ENCODE assay signal across 10 cellular contexts in genomic region chr6:149273318-149273717, GRCh38. TPM values are rescaled to one million over a fixed set of nuclear protein-coding genes. Genes with fewer than 3 reads are reported as not detected.
DNase-seq lines count a peak whose midpoint lies in the region; ATAC-seq and TF ChIP-seq lines count a peak whose summit lies in the region.
"Had no signal": no experiment of that assay in that cellular context is flagged by ENCODE, and none has a peak within 500 bp of the region (broad histone marks: within the 10 kb centered on the region; RNA-seq: fewer than 3 reads in every experiment).

No MANE protein-coding gene starts in this region.

- TF ChIP-seq CTCF in sigmoid colon (IDR thresholded peaks at IDR 0.05) = no peak
- TF ChIP-seq CTCF in foreskin keratinocyte (conservative IDR thresholded peaks at IDR 0.05) = no peak
- no peak for TF ChIP-seq CTCF in Caco-2 (IDR thresholded peaks at IDR 0.05; ENCODE audit: insufficient read depth in 1 of 2, low read depth in 1 of 2, low read length in 1 of 2, severe bottlenecking in 1 of 2, unreplicated experiment in 1 of 2)

- H3K36me3 Mint-ChIP-seq in activated naive CD8-positive, alpha-beta T cell treated with anti-CD3 and anti-CD28 coated beads for 36 hours = peaks cover 13% of the 10 kb centered on the region
- H3K36me3 Mint-ChIP-seq in Caco-2 (ENCODE audit: insufficient read depth, unreplicated experiment) = no peaks in the 10 kb centered on the region

- TF ChIP-seq EP300 in sigmoid colon (IDR thresholded peaks at IDR 0.05) = no peak

- peak overlapping the region; percentile 0 for H3K4me3 Mint-ChIP-seq in activated naive CD8-positive, alpha-beta T cell treated with anti-CD3 and anti-CD28 coated beads for 36 hours
- no peak overlapping the region for H3K4me3 Mint-ChIP-seq in Caco-2 (ENCODE audit: unreplicated experiment)
- H3K4me3 Mint-ChIP-seq: HFFc6 had no signal

- H3K27ac ChIP-seq in sigmoid colon = no peak overlapping the region
- no peak overlapping the region for H3K27ac ChIP-seq in foreskin keratinocyte

- DNase-seq in SKM-1 treated with dmso at 0.1 percent for 144 hours (lab: John Stamatoyannopoulos, UW; ENCODE audit: unreplicated experiment) (peak; percentile 56), SKM-1 (lab: John Stamatoyannopoulos, UW; ENCODE audit: unreplicated experiment) (no peak), KG1 (lab: John Stamatoyannopoulos, UW) (peak; percentile 55), sigmoid colon (peak; percentile 75), foreskin keratinocyte (no peak), Caco-2 (no peak), D341Med (ENCODE audit: low spot score) (no peak)
- no peak for DNase-seq in activated naive CD8-positive, alpha-beta T cell treated with anti-CD3 and anti-CD28 coated beads for 36 hours
- DNase-seq: HFFc6 had no signal

- H3K9me3 Mint-ChIP-seq in activated naive CD8-positive, alpha-beta T cell treated with anti-CD3 and anti-CD28 coated beads for 36 hours = peaks cover 9% of the 10 kb centered on the region
- H3K9me3 Mint-ChIP-seq in Caco-2 (ENCODE audit: unreplicated experiment) = no peaks in the 10 kb centered on the region

- 46 to 77% methylated on average over 4 of the region's 4 CpGs for WGBS in sigmoid colon, 2 donors

- CTCF ChIA-PET in Caco-2 (lab: Charles Lee) = no interaction called here

- POLR2A ChIA-PET in Caco-2 (lab: Charles Lee) = no interaction called here

- intact Hi-C loops in sigmoid colon (cut with DNase I) = no loop called here
- intact Hi-C loops in Caco-2 (cut with micrococcal nuclease; ENCODE audit: unreplicated experiment) = no loop called here

- peaks cover 0 to 3% (median 0%) of the 10 kb centered on the region in 4 donors for H3K9me3 ChIP-seq in sigmoid colon
- H3K9me3 ChIP-seq in Caco-2 = no peaks in the 10 kb centered on the region

- H3K36me3 ChIP-seq in sigmoid colon (no peaks in the 10 kb centered on the region), Caco-2 (ENCODE audit: control insufficient read depth, insufficient read depth, low read length) (no peaks in the 10 kb centered on the region)

- H3K27ac Mint-ChIP-seq in activated naive CD8-positive, alpha-beta T cell treated with anti-CD3 and anti-CD28 coated beads for 36 hours = peak overlapping the region; percentile 44
- no peak overlapping the region for H3K27ac Mint-ChIP-seq in Caco-2 (ENCODE audit: unreplicated experiment)
- H3K27ac Mint-ChIP-seq: HFFc6 had no signal

- ATAC-seq in foreskin keratinocyte = no peak

- no peak for TF ChIP-seq POLR2A in sigmoid colon (IDR thresholded peaks at IDR 0.05)

- peaks cover 48% of the 10 kb centered on the region for H3K4me1 Mint-ChIP-seq in activated naive CD8-positive, alpha-beta T cell treated with anti-CD3 and anti-CD28 coated beads for 36 hours
- H3K4me1 Mint-ChIP-seq in Caco-2 (ENCODE audit: low read depth, unreplicated experiment) = no peaks in the 10 kb centered on the region

- H3K4me1 ChIP-seq in sigmoid colon (no peaks in the 10 kb centered on the region), foreskin keratinocyte (no peaks in the 10 kb centered on the region), Caco-2 (no peaks in the 10 kb centered on the region)

- no TSS peak for BruUV-seq in Caco-2 (replicated peaks; lab: Mats Ljungman, UMichigan)

- H3K4me3 ChIP-seq in sigmoid colon (no peak overlapping the region), Caco-2 (ENCODE audit: low read depth, low read length) (no peak overlapping the region)
- H3K4me3 ChIP-seq: smooth muscle cell had no signal

- H3K27me3 ChIP-seq in sigmoid colon (no peaks in the 10 kb centered on the region), foreskin keratinocyte (peaks cover 5% of the 10 kb centered on the region), Caco-2 (replicated peaks; ENCODE audit: control insufficient read depth, insufficient read depth, low read length) (no peaks in the 10 kb centered on the region)

- no peaks in the 10 kb centered on the region for H3K27me3 Mint-ChIP-seq in activated naive CD8-positive, alpha-beta T cell treated with anti-CD3 and anti-CD28 coated beads for 36 hours
- peaks cover 3% of the 10 kb centered on the region for H3K27me3 Mint-ChIP-seq in Caco-2 (ENCODE audit: insufficient read depth, unreplicated experiment)

RNA-seq across cellular contexts. Expression of gene TAB2, which starts 44.2 kb away (rescaled TPM):
- total RNA-seq in activated naive CD8-positive, alpha-beta T cell treated with anti-CD3 and anti-CD28 coated beads for 36 hours = 10 to 100 TPM; 55.5 to 56.1 TPM
- total RNA-seq in sigmoid colon (100 to 1,000 TPM; 100 to 149 (median 110) TPM), foreskin keratinocyte (39.2 and 40.1 TPM in 2 replicates), Caco-2 (2022) (43.6 and 43.7 TPM in 2 replicates)
- polyA plus RNA-seq in sigmoid colon (10 to 100 TPM; 33.4 to 44.6 (median 44.4) TPM), foreskin keratinocyte (12.7 and 16.0 TPM in 2 replicates)

Comparison
In these comparisons a context has a peak if more than half of its experiments do, and no peak if none do; other contexts are left out.
1. DNase-seq: peak in SKM-1 treated with dmso at 0.1 percent for 144 hours (single experiment), KG1 (single experiment) and sigmoid colon (single experiment); none in SKM-1 (single experiment), activated naive CD8-positive, alpha-beta T cell treated with anti-CD3 and anti-CD28 coated beads for 36 hours (single experiment), foreskin keratinocyte (0 of 2), Caco-2 (0 of 2) and D341Med (single experiment).